In the genomic region with DNA sequence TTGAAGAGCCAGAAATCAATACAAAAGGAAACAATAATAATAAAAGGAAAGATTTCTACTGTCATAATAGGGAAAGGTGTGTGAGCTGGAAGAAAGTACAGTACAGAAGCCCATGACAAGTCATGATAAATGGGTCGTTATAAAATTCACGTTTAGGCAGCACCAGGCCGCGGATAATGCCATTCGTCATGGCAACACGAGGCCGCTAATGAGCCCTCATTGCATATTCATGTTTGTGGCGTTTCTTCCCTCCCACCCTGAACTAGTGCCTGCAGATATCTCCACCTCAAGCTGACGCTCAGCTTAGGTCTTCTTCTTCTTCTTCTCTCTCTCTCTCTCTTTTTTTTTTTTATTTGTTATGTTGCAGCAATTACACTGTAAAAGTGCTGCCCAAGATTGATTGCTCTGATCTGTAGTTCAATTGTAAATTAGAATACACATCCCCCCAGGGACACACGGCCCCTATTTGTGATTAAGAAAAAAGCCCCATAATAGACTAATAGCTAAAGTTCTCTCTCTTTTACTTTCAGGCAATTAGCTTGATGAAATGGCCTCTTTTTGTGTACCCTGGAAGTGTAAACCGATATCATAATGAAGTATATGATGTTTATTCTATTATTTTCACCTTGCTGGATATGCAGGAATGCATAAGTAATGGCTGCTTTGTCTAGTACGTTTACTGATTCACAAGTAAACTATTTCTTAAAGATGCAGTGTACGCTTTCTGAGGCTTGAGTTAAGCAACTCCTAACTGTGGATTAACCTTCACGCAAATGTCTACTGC, we compare ENCODE assay signal across 16 cellular contexts.
DNase-seq lines count a peak whose midpoint lies in the region; TF ChIP-seq lines count a peak whose summit lies in the region.
"Had no signal": no experiment of that assay in that cellular context is flagged by ENCODE, and none has a peak within 500 bp of the region (broad histone marks: within the 10 kb centered on the region; RNA-seq: fewer than 3 reads in every experiment).

No MANE protein-coding gene starts in this region.

- H3K9me3 Mint-ChIP-seq in Caco-2 (ENCODE audit: unreplicated experiment) (no peaks in the 10 kb centered on the region), mesothelial cell of epicardium (no peaks in the 10 kb centered on the region)
- H3K9me3 Mint-ChIP-seq: activated CD4-positive, alpha-beta T cell treated with anti-CD3 and anti-CD28 coated beads, Interleukin-2, amount 10 ng/mL, durations not matched to agents 24 days and 14 days had no signal

- H3K9me3 ChIP-seq in Caco-2 (no peaks in the 10 kb centered on the region), mammary epithelial cell (replicated peaks; ENCODE audit: insufficient read depth, low read length) (no peaks in the 10 kb centered on the region)

- in situ Hi-C loops in mammary epithelial cell (cut with MboI; ENCODE audit: low sequenced_read_pairs in 2 of 2), result no loop called here

- H3K27ac Mint-ChIP-seq in Caco-2 (ENCODE audit: unreplicated experiment) (peak overlapping the region; percentile 51), mesothelial cell of epicardium (peak overlapping the region; percentile 81)
- H3K27ac Mint-ChIP-seq: activated CD4-positive, alpha-beta T cell treated with anti-CD3 and anti-CD28 coated beads, Interleukin-2, amount 10 ng/mL, durations not matched to agents 24 days and 14 days; stimulated activated naive B cell treated with anti-CD40 and anti-IgM and Interleukin-4, amounts not matched to agents 10 μg/mL and 1 μg/mL and 100 μg/mL, for 72 hours had no signal

- H3K36me3 Mint-ChIP-seq in Caco-2 (ENCODE audit: insufficient read depth, unreplicated experiment) (peaks cover 17% of the 10 kb centered on the region), mesothelial cell of epicardium (peaks cover 35% of the 10 kb centered on the region)
- H3K36me3 Mint-ChIP-seq: stimulated activated naive B cell treated with anti-CD40 and anti-IgM and Interleukin-4, amounts not matched to agents 10 μg/mL and 1 μg/mL and 100 μg/mL, for 72 hours had no signal

- peaks cover 32% of the 10 kb centered on the region for H3K4me1 Mint-ChIP-seq in Caco-2 (ENCODE audit: low read depth, unreplicated experiment)
- H3K4me1 Mint-ChIP-seq in mesothelial cell of epicardium, result peaks cover 53% of the 10 kb centered on the region
- H3K4me1 Mint-ChIP-seq: activated CD4-positive, alpha-beta T cell treated with anti-CD3 and anti-CD28 coated beads, Interleukin-2, amount 10 ng/mL, durations not matched to agents 24 days and 14 days; stimulated activated naive B cell treated with anti-CD40 and anti-IgM and Interleukin-4, amounts not matched to agents 10 μg/mL and 1 μg/mL and 100 μg/mL, for 72 hours had no signal

- H2AFZ ChIP-seq in mammary epithelial cell (ENCODE audit: low read depth, low read length), result peak overlapping the region; percentile 78

- no peak overlapping the region for H3K27ac ChIP-seq in mammary epithelial cell (ENCODE audit: insufficient read depth, low read depth, low read length)
- H3K27ac ChIP-seq: brain microvascular endothelial cell had no signal

- peak overlapping the region; percentile 6 for H3K4me2 ChIP-seq in mammary epithelial cell (ENCODE audit: insufficient read depth, low read depth, low read length)

- no peak for TF ChIP-seq CTCF in Caco-2 (IDR thresholded peaks at IDR 0.05; ENCODE audit: insufficient read depth in 1 of 2, low read depth in 1 of 2, low read length in 1 of 2, severe bottlenecking in 1 of 2, unreplicated experiment in 1 of 2)
- TF ChIP-seq CTCF in mammary epithelial cell (conservative IDR thresholded peaks at IDR 0.05 in 1 of 2, IDR thresholded peaks at IDR 0.05 in 1 of 2; ENCODE audit: extremely low read depth in 1 of 2, insufficient read depth in 1 of 2, low read depth in 1 of 2, low read length in 2 of 2), result no peak
- no peak for TF ChIP-seq CTCF in mesothelial cell of epicardium (IDR thresholded peaks at IDR 0.05; ENCODE audit: unreplicated experiment)

- BruUV-seq in Caco-2 (replicated peaks; lab: Mats Ljungman, UMichigan) (no TSS peak), mammary epithelial cell (replicated peaks; lab: Mats Ljungman, UMichigan) (no TSS peak)

- POLR2A ChIA-PET in Caco-2 (lab: Charles Lee), result no interaction called here

- WGBS in mammary epithelial cell (ENCODE audit: low coverage, missing lambda C conversion rate), result 76% methylated on average over 13 of the region's 14 CpGs

- H3K27me3 ChIP-seq in Caco-2 (replicated peaks; ENCODE audit: control insufficient read depth, insufficient read depth, low read length), result no peaks in the 10 kb centered on the region
- H3K27me3 ChIP-seq in mammary epithelial cell (ENCODE audit: insufficient read depth, low read length), result no peaks in the 10 kb centered on the region
- H3K27me3 ChIP-seq: brain microvascular endothelial cell had no signal

- H3K4me1 ChIP-seq in Caco-2 (peaks cover 60% of the 10 kb centered on the region), mammary epithelial cell (ENCODE audit: insufficient read depth, low read length) (peaks cover 63% of the 10 kb centered on the region)

- H3K79me2 ChIP-seq in mammary epithelial cell (ENCODE audit: insufficient read depth, low read length), result no peaks in the 10 kb centered on the region

- CTCF ChIA-PET in Caco-2 (lab: Charles Lee) (no interaction called here), mammary epithelial cell (lab: Charles Lee; ENCODE audit: low non-redundant PET) (interaction anchor here (0.5 kb wide), 1 partner anchor 68 kb away, joined by 33 read pairs; no protein-coding TSS in a partner anchor)

- H3K9ac ChIP-seq in mammary epithelial cell (ENCODE audit: insufficient read depth, low read length), result no peak overlapping the region

- no peaks in the 10 kb centered on the region for H4K20me1 ChIP-seq in mammary epithelial cell (ENCODE audit: insufficient read depth, low read length)

- no peaks in the 10 kb centered on the region for H3K36me3 ChIP-seq in Caco-2 (ENCODE audit: control insufficient read depth, insufficient read depth, low read length)
- H3K36me3 ChIP-seq in mammary epithelial cell (ENCODE audit: insufficient read depth, low read length), result no peaks in the 10 kb centered on the region

- intact Hi-C loops in Caco-2 (cut with micrococcal nuclease; ENCODE audit: unreplicated experiment) (loop anchor here (5.0 kb wide), 1 partner anchor 216 kb away; no protein-coding TSS in a partner anchor), mammary epithelial cell (cut with micrococcal nuclease) (loop anchor here (5.0 kb wide), 1 partner anchor 711 kb away; no protein-coding TSS in a partner anchor)

- dilution Hi-C loops in mammary epithelial cell (cut with HindIII; ENCODE audit: low sequenced_read_pairs), result no loop called here

- H3K27me3 Mint-ChIP-seq in Caco-2 (ENCODE audit: insufficient read depth, unreplicated experiment) (no peaks in the 10 kb centered on the region), mesothelial cell of epicardium (ENCODE audit: low read depth) (no peaks in the 10 kb centered on the region)
- H3K27me3 Mint-ChIP-seq: activated CD4-positive, alpha-beta T cell treated with anti-CD3 and anti-CD28 coated beads, Interleukin-2, amount 10 ng/mL, durations not matched to agents 24 days and 14 days; stimulated activated naive B cell treated with anti-CD40 and anti-IgM and Interleukin-4, amounts not matched to agents 10 μg/mL and 1 μg/mL and 100 μg/mL, for 72 hours had no signal

- H3K4me3 Mint-ChIP-seq in Caco-2 (ENCODE audit: unreplicated experiment) (no peak overlapping the region), mesothelial cell of epicardium (no peak overlapping the region)
- H3K4me3 Mint-ChIP-seq: activated CD4-positive, alpha-beta T cell treated with anti-CD3 and anti-CD28 coated beads, Interleukin-2, amount 10 ng/mL, durations not matched to agents 24 days and 14 days; stimulated activated naive B cell treated with anti-CD40 and anti-IgM and Interleukin-4, amounts not matched to agents 10 μg/mL and 1 μg/mL and 100 μg/mL, for 72 hours had no signal

- DNase-seq in Caco-2 (peak in 1 of 2 experiments; percentile 13), NCI-H1105 (lab: John Stamatoyannopoulos, UW) (peak; percentile 2), mammary epithelial cell (peak; percentile 47), mesothelial cell of epicardium (ENCODE audit: low spot score in 2 of 2, unreplicated experiment in 2 of 2) (no peak), SK-N-DZ (ENCODE audit: low spot score) (no peak), NOMO-1 treated with DMSO at 0.1 percent for 48 hours (lab: John Stamatoyannopoulos, UW; ENCODE audit: unreplicated experiment) (no peak), HT-29 (ENCODE audit: low spot score) (no peak), NCI-H2171 (lab: John Stamatoyannopoulos, UW) (no peak)
- DNase-seq: activated CD4-positive, alpha-beta T cell treated with anti-CD3 and anti-CD28 coated beads, Interleukin-2, amount 10 ng/mL, durations not matched to agents 24 days and 14 days; brain microvascular endothelial cell; DMS79; H7; NCI-H1436; posterior cingulate gyrus; stimulated activated CD4-positive, alpha-beta T cell treated with anti-CD3 and anti-CD28 coated beads, Interleukin-4, amount 100 ng/mL, for 24 hours; stimulated activated naive B cell treated with anti-CD40 and anti-IgM and Interleukin-4, amounts not matched to agents 10 μg/mL and 1 μg/mL and 100 μg/mL, for 72 hours had no signal

- no peak overlapping the region for H3K4me3 ChIP-seq in Caco-2 (ENCODE audit: low read depth, low read length)
- no peak overlapping the region for H3K4me3 ChIP-seq in mammary epithelial cell (replicated peaks in 1 of 3; ENCODE audit: insufficient read depth in 1 of 3, low read depth in 2 of 3, low read length in 3 of 3)

Comparison
In these comparisons a context has a peak if more than half of its experiments do, and no peak if none do; other contexts are left out.
1. DNase-seq: peak in NCI-H1105 (single experiment) and mammary epithelial cell (single experiment); none in mesothelial cell of epicardium (0 of 2), SK-N-DZ (single experiment), NOMO-1 treated with DMSO at 0.1 percent for 48 hours (single experiment), HT-29 (single experiment) and NCI-H2171 (single experiment).